8 cellular contexts compared by ENCODE assay signal in the genomic region with DNA sequence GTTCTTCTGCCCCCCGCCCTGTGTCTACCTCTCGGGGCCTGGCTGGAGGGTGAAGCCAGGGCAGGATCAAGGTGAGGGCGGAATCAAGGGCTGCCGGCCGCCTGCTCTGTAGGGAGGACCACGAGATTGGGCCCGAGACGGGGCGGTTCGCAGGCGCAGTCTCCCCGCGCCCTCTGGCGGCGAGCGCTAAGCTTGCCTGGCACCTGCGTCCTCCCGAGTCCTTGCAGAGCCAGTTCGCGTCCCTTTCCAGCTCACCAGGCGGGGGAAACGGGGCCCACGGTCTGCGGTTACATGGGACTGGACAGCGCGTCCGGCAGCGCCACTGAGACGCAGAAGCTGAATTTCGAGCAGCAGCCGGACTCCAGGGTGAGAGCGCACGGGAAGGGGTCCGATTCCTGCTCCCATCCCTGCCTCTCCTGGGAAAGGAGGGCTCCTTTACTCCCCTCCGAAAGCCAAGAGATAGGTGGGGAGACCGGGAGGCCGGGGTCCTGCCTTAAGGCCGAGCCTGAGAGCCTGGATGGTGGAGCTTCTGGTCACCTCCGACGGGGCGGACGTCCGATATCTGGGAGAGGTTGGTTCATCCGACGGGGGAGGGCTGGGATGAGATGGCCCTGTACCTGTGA. TPM values are rescaled to one million over a fixed set of nuclear protein-coding genes. Genes with fewer than 3 reads are reported as not detected.
A peak's percentile ranks its signal among the peaks of the same experiment; 100 is the strongest.
DNase-seq lines count a peak whose midpoint lies in the region; ATAC-seq and TF ChIP-seq lines count a peak whose summit lies in the region.

No MANE protein-coding gene starts in this region.

- peak; percentile 95 for TF ChIP-seq CTCF in VCaP (conservative IDR thresholded peaks at IDR 0.05)

- in situ Hi-C loops in T47D (cut with HindIII; ENCODE audit: low pct_unique_long_range_greater_than_20kb, low sequenced_read_pairs): no loop called here

- ATAC-seq in left lobe of liver (peak; percentile 89), GM18907 (IDR thresholded peaks at IDR 0.05; ENCODE audit: unreplicated experiment) (no peak)

- H3K27ac ChIP-seq in VCaP: no peak overlapping the region

- DNase-seq in ELF-1 (ENCODE audit: low read depth, low spot score) (peak; percentile 85), M059J (ENCODE audit: low read depth) (peak; percentile 51), T47D (ENCODE audit: low read depth in 1 of 2, low spot score in 1 of 2) (peak; percentile 78 to 89), left lobe of liver (ENCODE audit: low spot score) (peak; percentile 62), NCI-H1105 (lab: John Stamatoyannopoulos, UW) (no peak)
- DNase-seq in stimulated activated CD8-positive, alpha-beta memory T cell treated with anti-CD3 and anti-CD28 coated beads, Interleukin-12 subunit alpha, Interleukin-12 subunit beta, amount 100 ng/mL, for 1 hour (ENCODE audit: low read depth): peak; percentile 29

RNA-seq across cellular contexts. Expression of a gene that starts 3.6 kb away (rescaled TPM):
- total RNA-seq in M059J (2014; rRNA removed; shearing (Covaris generic)): not detected in 2 replicates
- not detected for total RNA-seq in left lobe of liver

RNA-seq across cellular contexts. Expression of a gene that starts 5.1 kb away (rescaled TPM):
- total RNA-seq in M059J (2014; rRNA removed; shearing (Covaris generic)): not detected in 2 replicates
- total RNA-seq in left lobe of liver: 0.23 TPM

RNA-seq across cellular contexts. Expression of a gene that starts 36.5 kb away (rescaled TPM):
- 177 and 189 TPM in 2 replicates for total RNA-seq in M059J (2014; rRNA removed; shearing (Covaris generic))
- total RNA-seq in left lobe of liver: 89.3 TPM

RNA-seq across cellular contexts. Expression of a gene that starts 51.3 kb away (rescaled TPM):
- total RNA-seq in M059J (2014; rRNA removed; shearing (Covaris generic)): 26.7 and 29.4 TPM in 2 replicates
- 16.9 TPM for total RNA-seq in left lobe of liver

RNA-seq across cellular contexts. Expression of a gene that starts 57.3 kb away (rescaled TPM):
- 0.30 TPM in 1 of 2 replicates, not detected in the other for total RNA-seq in M059J (2014; rRNA removed; shearing (Covaris generic))
- 147 TPM for total RNA-seq in left lobe of liver
